ENCODE assay signal across 11 cellular contexts in genomic region chr7:137978464-137979237, GRCh38. TPM values are rescaled to one million over a fixed set of nuclear protein-coding genes. Genes with fewer than 3 reads are reported as not detected.
DNase-seq lines count a peak whose midpoint lies in the region; ATAC-seq and TF ChIP-seq lines count a peak whose summit lies in the region.
"Had no signal": no experiment of that assay in that cellular context is flagged by ENCODE, and none has a peak within 500 bp of the region (broad histone marks: within the 10 kb centered on the region; RNA-seq: fewer than 3 reads in every experiment).

No MANE protein-coding gene starts in this region.

- H3K9me3 ChIP-seq in trophoblast cell (ENCODE audit: insufficient read depth, low read depth, low read length) = no peaks in the 10 kb centered on the region
- no peaks in the 10 kb centered on the region for H3K9me3 ChIP-seq in CD8-positive, alpha-beta memory T cell (ENCODE audit: low read length)
- H3K9me3 ChIP-seq in WERI-Rb-1 (ENCODE audit: severe bottlenecking) = no peaks in the 10 kb centered on the region

- no peak overlapping the region for H3K4me3 Mint-ChIP-seq in CD8-positive, alpha-beta memory T cell
- H3K4me3 Mint-ChIP-seq: activated naive CD8-positive, alpha-beta T cell treated with anti-CD3 and anti-CD28 coated beads, Interleukin-2, amount 50 U/mL, for 24 hours had no signal

- in situ Hi-C loops in SK-MEL-5 (cut with HindIII; ENCODE audit: low pct_unique_long_range_greater_than_20kb, low sequenced_read_pairs) = no loop called here

- H3K36me3 Mint-ChIP-seq in CD8-positive, alpha-beta memory T cell = peaks cover 10 to 19% (median 14%) of the 10 kb centered on the region in 3 donors

- H3K79me2 ChIP-seq in trophoblast cell (ENCODE audit: control insufficient read depth, insufficient read depth, low read length, poor library complexity) = peaks cover 34% of the 10 kb centered on the region

- H3K4ac ChIP-seq in trophoblast cell (ENCODE audit: low read depth, low read length) = peak overlapping the region; percentile 4

- H3K27ac ChIP-seq in trophoblast cell (ENCODE audit: low read depth, low read length) (peak overlapping the region; percentile 35), WERI-Rb-1 (no peak overlapping the region)
- H3K27ac ChIP-seq in CD8-positive, alpha-beta memory T cell (ENCODE audit: low read depth, low read length) = no peak overlapping the region

- H3K4me1 Mint-ChIP-seq in CD8-positive, alpha-beta memory T cell = peaks cover 20 to 40% (median 21%) of the 10 kb centered on the region in 3 donors

- TF ChIP-seq CTCF in BJ (IDR thresholded peaks at IDR 0.05; ENCODE audit: insufficient read depth, low read depth, low read length) = no peak
- TF ChIP-seq CTCF in WERI-Rb-1 (IDR thresholded peaks at IDR 0.05; ENCODE audit: low read depth, low read length) = no peak

- DNase-seq in BJ (ENCODE audit: low read depth) (peak; percentile 87), SK-MEL-5 (ENCODE audit: low read depth, low spot score) (peak; percentile 21), fibroblast of the conjunctiva (ENCODE audit: low read depth) (peak; percentile 79), trophoblast cell (peak; percentile 89), WERI-Rb-1 (no peak), DMS53 treated with DMSO at 0.1 percent for 48 hours (lab: John Stamatoyannopoulos, UW; ENCODE audit: unreplicated experiment) (no peak)
- no peak for DNase-seq in CD8-positive, alpha-beta memory T cell
- DNase-seq: activated naive CD8-positive, alpha-beta T cell treated with anti-CD3 and anti-CD28 coated beads, Interleukin-2, amount 50 U/mL, for 24 hours; DMS53; NCI-H526 had no signal

- H3K4me2 ChIP-seq in trophoblast cell (ENCODE audit: low read length) = peak overlapping the region; percentile 11

- H2AK5ac ChIP-seq in trophoblast cell (ENCODE audit: low read length) = no peak overlapping the region

- ATAC-seq in GM19328 (IDR thresholded peaks at IDR 0.05; ENCODE audit: unreplicated experiment) = no peak
- ATAC-seq: activated naive CD8-positive, alpha-beta T cell treated with anti-CD3 and anti-CD28 coated beads, Interleukin-2, amount 50 U/mL, for 24 hours had no signal

- H3K4me1 ChIP-seq in trophoblast cell (ENCODE audit: control insufficient read depth in 1 of 2, insufficient read depth in 2 of 2, low read length in 2 of 2) = peaks cover 34 to 55% of the 10 kb centered on the region in 2 experiments
- no peaks in the 10 kb centered on the region for H3K4me1 ChIP-seq in CD8-positive, alpha-beta memory T cell (ENCODE audit: insufficient read depth, low read length)

- H3K14ac ChIP-seq in trophoblast cell (ENCODE audit: low read length) = no peak overlapping the region

- CTCF ChIA-PET in BJ (lab: Yijun Ruan, JAX) = interaction anchor here (0.5 to 5.2 kb wide), 10 partner anchors 9 to 526 kb away, joined by 3 to 34 read pairs (median 3); partner anchors contain the start of gene CREB3L2
- CTCF ChIA-PET in CD8-positive, alpha-beta memory T cell (lab: Charles Lee) = no interaction called here

- no peak overlapping the region for H2AFZ ChIP-seq in trophoblast cell (ENCODE audit: insufficient read depth, low read length, poor library complexity)

- H3K36me3 ChIP-seq in BJ (ENCODE audit: control insufficient read depth, insufficient read depth, low read length) = no peaks in the 10 kb centered on the region; the same call in 1 of the 2 replicates
- peaks cover 10 to 12% of the 10 kb centered on the region in 2 experiments for H3K36me3 ChIP-seq in trophoblast cell (ENCODE audit: control insufficient read depth in 1 of 2, insufficient read depth in 2 of 2, low read length in 2 of 2)
- H3K36me3 ChIP-seq in CD8-positive, alpha-beta memory T cell (ENCODE audit: insufficient read depth, low read length) = no peaks in the 10 kb centered on the region
- H3K36me3 ChIP-seq in WERI-Rb-1 = no peaks in the 10 kb centered on the region

- no peak overlapping the region for H2BK120ac ChIP-seq in trophoblast cell (ENCODE audit: insufficient read depth, low read length, poor library complexity)

- H3K27ac Mint-ChIP-seq in CD8-positive, alpha-beta memory T cell = peak overlapping the region in 3 of 8 donors; percentile 2 to 29 (median 16)
- H3K27ac Mint-ChIP-seq: activated naive CD8-positive, alpha-beta T cell treated with anti-CD3 and anti-CD28 coated beads, Interleukin-2, amount 50 U/mL, for 24 hours had no signal

- H2BK12ac ChIP-seq in trophoblast cell (ENCODE audit: low read length) = no peak overlapping the region

- H4K8ac ChIP-seq in trophoblast cell (ENCODE audit: low read depth, low read length) = no peak overlapping the region

- H3K4me3 ChIP-seq in BJ (ENCODE audit: low read depth, low read length) (no peak overlapping the region), trophoblast cell (ENCODE audit: low read depth, low read length) (no peak overlapping the region), WERI-Rb-1 (ENCODE audit: low read depth, low read length) (no peak overlapping the region)
- H3K4me3 ChIP-seq in CD8-positive, alpha-beta memory T cell (ENCODE audit: low read length) = no peak overlapping the region

- POLR2A ChIA-PET in BJ (lab: Charles Lee) = no interaction called here
- POLR2A ChIA-PET in CD8-positive, alpha-beta memory T cell (lab: Charles Lee) = no interaction called here

- H4K12ac ChIP-seq in trophoblast cell (ENCODE audit: low read depth, low read length) = no peak overlapping the region

- no peak overlapping the region for H3K23ac ChIP-seq in trophoblast cell (ENCODE audit: low read length)

- no peaks in the 10 kb centered on the region for H3K27me3 ChIP-seq in BJ (ENCODE audit: control insufficient read depth, insufficient read depth, low read length)
- H3K27me3 ChIP-seq in trophoblast cell (ENCODE audit: insufficient read depth, low read length) = no peaks in the 10 kb centered on the region
- no peaks in the 10 kb centered on the region for H3K27me3 ChIP-seq in CD8-positive, alpha-beta memory T cell (ENCODE audit: insufficient read depth, low read length, poor library complexity, severe bottlenecking)
- no peaks in the 10 kb centered on the region for H3K27me3 ChIP-seq in WERI-Rb-1 (ENCODE audit: insufficient read depth, low read depth, severe bottlenecking)

- H2BK5ac ChIP-seq in trophoblast cell (ENCODE audit: low read depth, low read length, poor library complexity) = peak overlapping the region; percentile 3

- H3K18ac ChIP-seq in trophoblast cell (ENCODE audit: low read length) = no peak overlapping the region

- H3K27me3 Mint-ChIP-seq in CD8-positive, alpha-beta memory T cell = no peaks in the 10 kb centered on the region
- H3K27me3 Mint-ChIP-seq: activated naive CD8-positive, alpha-beta T cell treated with anti-CD3 and anti-CD28 coated beads, Interleukin-2, amount 50 U/mL, for 24 hours had no signal

- H3K9ac ChIP-seq in trophoblast cell (ENCODE audit: low read length) = no peak overlapping the region

- no CpG with 5 or more reads among the region's 10 CpGs for WGBS in trophoblast cell (ENCODE audit: extremely low coverage, insufficient coverage, insufficient read length)

- peak overlapping the region; percentile 5 for H4K91ac ChIP-seq in trophoblast cell (ENCODE audit: low read depth, low read length)

- H3K9me3 Mint-ChIP-seq in CD8-positive, alpha-beta memory T cell = peaks cover 0 to 9% (median 7%) of the 10 kb centered on the region in 5 donors

- peaks cover 12% of the 10 kb centered on the region for H3K79me1 ChIP-seq in trophoblast cell (ENCODE audit: low read length)

RNA-seq across cellular contexts. Expression of gene CREB3L2, which starts 23.2 kb away (rescaled TPM):
- polyA plus RNA-seq in BJ (2011; rRNA removed) = 50.3 and 62.2 TPM in 2 replicates
- 87.7 and 119 TPM in 2 replicates for polyA minus RNA-seq in BJ (2011; rRNA and poly(A)+ RNA removed)
- total RNA-seq in SK-MEL-5 (2014; rRNA removed; shearing (Covaris generic)) = 12.0 and 14.8 TPM in 2 replicates
- polyA plus RNA-seq in SK-MEL-5 (2015; cell fraction: cytosol; rRNA removed) = 32.0 and 38.6 TPM in 2 replicates
- 5.7 and 7.8 TPM in 2 replicates for polyA plus RNA-seq in SK-MEL-5 (2015; cell fraction: nucleus; rRNA removed)
- 134 and 136 TPM in 2 replicates for polyA plus RNA-seq in trophoblast cell (2013)
- 10 to 100 TPM; 23.9 to 25.0 TPM for total RNA-seq in CD8-positive, alpha-beta memory T cell
- polyA plus RNA-seq in CD8-positive, alpha-beta memory T cell = 12.5 TPM

Comparison
In these comparisons a context has a peak if more than half of its experiments do, and no peak if none do; other contexts are left out.
1. DNase-seq: peak in BJ (single experiment), SK-MEL-5 (single experiment), fibroblast of the conjunctiva (single experiment) and trophoblast cell (2 of 2); none in CD8-positive, alpha-beta memory T cell (0 of 5), WERI-Rb-1 (single experiment) and DMS53 treated with DMSO at 0.1 percent for 48 hours (single experiment).